ENCODE assay signal across 9 cellular contexts in the genomic region with DNA sequence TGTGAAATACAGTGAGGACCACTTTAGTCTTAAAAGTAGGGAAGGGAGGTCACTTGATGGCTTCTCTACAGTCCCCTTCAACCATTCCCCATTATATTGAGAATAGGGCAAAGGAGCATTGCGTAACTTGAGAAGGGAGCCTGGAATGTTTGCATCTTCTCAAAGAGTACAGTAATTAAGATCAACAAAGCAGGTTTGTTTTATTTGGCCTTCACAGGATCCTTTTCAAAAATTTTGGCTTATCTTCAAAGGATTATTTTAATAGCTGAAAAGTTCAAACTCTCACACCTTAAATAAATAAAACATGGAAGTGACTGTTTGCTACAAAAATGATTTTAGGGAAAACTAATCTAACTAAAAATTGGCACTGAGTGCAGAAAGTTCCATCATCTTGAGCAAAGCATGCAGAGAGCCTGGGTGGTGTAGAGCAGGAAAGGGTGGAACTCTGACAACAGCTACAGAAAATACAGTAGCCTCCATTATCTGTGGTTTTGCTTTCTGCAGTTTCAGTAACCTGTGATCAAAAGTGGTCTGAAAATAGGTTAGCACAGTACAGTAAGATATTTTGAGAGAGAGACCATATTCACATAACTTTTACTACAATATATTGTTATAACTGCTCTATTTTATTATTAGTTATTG.
DNase-seq lines count a peak whose midpoint lies in the region; ATAC-seq, FAIRE-seq and TF ChIP-seq lines count a peak whose summit lies in the region.
"Had no signal": no experiment of that assay in that cellular context is flagged by ENCODE, and none has a peak within 500 bp of the region (broad histone marks: within the 10 kb centered on the region; RNA-seq: fewer than 3 reads in every experiment).

No MANE protein-coding gene starts in this region.

- H3K79me2 ChIP-seq in GM12878 (ENCODE audit: control insufficient read depth, insufficient read depth, low read length), result no peaks in the 10 kb centered on the region

- no peaks in the 10 kb centered on the region for H3K36me3 ChIP-seq in BLaER1 treated with 17β-estradiol and CSF1 and Interleukin-3, amounts not matched to agents 10 nM and 100 nM
- H3K36me3 ChIP-seq in GM12878 (ENCODE audit: control insufficient read depth in 2 of 2, insufficient read depth in 2 of 2, low read length in 1 of 2) (no peaks in the 10 kb centered on the region), BE2C (no peaks in the 10 kb centered on the region)

- peak overlapping the region in 1 of 11 experiments; percentile 3; a peak in 1 of 22 replicates for H3K27ac ChIP-seq in BLaER1 treated with 17β-estradiol and CSF1 and Interleukin-3, amounts not matched to agents 10 nM and 100 nM
- no peak overlapping the region for H3K27ac ChIP-seq in GM12878 (ENCODE audit: control insufficient read depth, insufficient read depth)

- no peak for TF ChIP-seq POLR2A in GM12878 (IDR thresholded peaks at IDR 0.05; ENCODE audit: low read depth, low read length)

- H3K27me3 ChIP-seq in BLaER1 treated with 17β-estradiol and CSF1 and Interleukin-3, amounts not matched to agents 10 nM and 100 nM, result no peaks in the 10 kb centered on the region
- no peaks in the 10 kb centered on the region for H3K27me3 ChIP-seq in GM12878 (replicated peaks in 1 of 2; ENCODE audit: control insufficient read depth in 2 of 2, insufficient read depth in 2 of 2, low read length in 1 of 2)
- H3K27me3 ChIP-seq in BE2C, result no peaks in the 10 kb centered on the region

- no TSS peak for BruUV-seq in GM12878 (replicated peaks; lab: Mats Ljungman, UMichigan)

- peak; percentile 98 for ATAC-seq in GM19351 (IDR thresholded peaks at IDR 0.05; ENCODE audit: unreplicated experiment)
- ATAC-seq in HG03103 (IDR thresholded peaks at IDR 0.05; ENCODE audit: low read depth, unreplicated experiment), result peak; percentile 91
- peak; percentile 48; the same call in 2 of the 3 replicates for ATAC-seq in GM12878

- no peak overlapping the region for H3K4me3 ChIP-seq in BLaER1 treated with 17β-estradiol and CSF1 and Interleukin-3, amounts not matched to agents 10 nM and 100 nM
- no peak overlapping the region for H3K4me3 ChIP-seq in GM12878
- no peak overlapping the region for H3K4me3 ChIP-seq in BE2C (ENCODE audit: low read depth, low read length)

- no peaks in the 10 kb centered on the region for H4K20me1 ChIP-seq in BLaER1 treated with 17β-estradiol and CSF1 and Interleukin-3, amounts not matched to agents 10 nM and 100 nM
- no peaks in the 10 kb centered on the region for H4K20me1 ChIP-seq in GM12878 (ENCODE audit: control insufficient read depth, insufficient read depth)

- H3K9me3 ChIP-seq in BLaER1 treated with 17β-estradiol and CSF1 and Interleukin-3, amounts not matched to agents 10 nM and 100 nM (replicated peaks in 1 of 11), result peaks cover 0 to 22% (median 4%) of the 10 kb centered on the region in 11 experiments; a peak in 5 of 22 replicates
- H3K9me3 ChIP-seq in GM12878 (replicated peaks; ENCODE audit: control insufficient read depth, insufficient read depth, low read length), result no peaks in the 10 kb centered on the region
- no peaks in the 10 kb centered on the region for H3K9me3 ChIP-seq in BE2C

- in situ Hi-C loops in GM12878 (cut with MboI), result no loop called here

- CTCF ChIA-PET in GM12878 (lab: Yijun Ruan, JAX), result no interaction called here

- peak overlapping the region; percentile 48 to 80 (median 70) for H3K4me2 ChIP-seq in BLaER1 treated with 17β-estradiol and CSF1 and Interleukin-3, amounts not matched to agents 10 nM and 100 nM
- H3K4me2 ChIP-seq in GM12878 (ENCODE audit: control insufficient read depth, insufficient read depth), result no peak overlapping the region

- SMC1A ChIA-PET in GM12878 (lab: Charles Lee; ENCODE audit: uncharacterized antibody, unreplicated experiment), result no interaction called here

- TF ChIP-seq CTCF in GM12878 (IDR thresholded peaks at IDR 0.05 in 2 of 3, conservative IDR thresholded peaks at IDR 0.05 in 1 of 3; ENCODE audit: control insufficient read depth in 2 of 3, extremely low read depth in 1 of 3, insufficient read depth in 1 of 3, low read depth in 3 of 3, low read length in 3 of 3) (no peak), BE2C (IDR thresholded peaks at IDR 0.05; ENCODE audit: low read depth, low read length) (no peak)

- H3K4me1 ChIP-seq in BLaER1 treated with 17β-estradiol and CSF1 and Interleukin-3, amounts not matched to agents 10 nM and 100 nM, result peaks cover 24 to 50% (median 27%) of the 10 kb centered on the region in 10 experiments
- H3K4me1 ChIP-seq in GM12878 (ENCODE audit: control insufficient read depth, insufficient read depth, low read length) (peaks cover 5% of the 10 kb centered on the region), BE2C (no peaks in the 10 kb centered on the region)

- intact Hi-C loops in GM12878 (cut with micrococcal nuclease; ENCODE audit: unreplicated experiment), result no loop called here

- POLR2A ChIA-PET in GM12878 (lab: Charles Lee), result no interaction called here

- H3K9ac ChIP-seq in BLaER1 treated with 17β-estradiol and CSF1 and Interleukin-3, amounts not matched to agents 10 nM and 100 nM, result no peak overlapping the region
- H3K9ac ChIP-seq in GM12878 (ENCODE audit: control insufficient read depth, insufficient read depth, low read length), result no peak overlapping the region

- no peak for TF ChIP-seq RAD21 in GM12878 (IDR thresholded peaks at IDR 0.05; ENCODE audit: insufficient read depth, low read depth, low read length)

- no peak for DNase-seq in GM12878 (ENCODE audit: low read depth, low spot score)
- no peak for DNase-seq in BE2C
- DNase-seq in amniotic stem cell (lab: John Stamatoyannopoulos, UW), result no peak
- DNase-seq in dedifferentiated amniotic fluid mesenchymal stem cell (ENCODE audit: extremely low spot score), result no peak
- DNase-seq in mesenteric fat pad (ENCODE audit: low spot score), result no peak
- DNase-seq: activated CD8-positive, alpha-beta memory T cell treated with anti-CD3 and anti-CD28 coated beads, Interleukin-2, amount 50 U/mL, for 48 hours had no signal

- 100% methylated on average over 1 of the region's 1 CpG for WGBS in GM12878 (ENCODE audit: insufficient coverage, insufficient replicate concordance, low lambda C conversion rate, missing lambda C conversion rate)

- peak; percentile 65 for FAIRE-seq in GM12878 (lab: Jason Lieb, UNC)

- RAD21 ChIA-PET in GM12878 (lab: Charles Lee; ENCODE audit: unreplicated experiment), result no interaction called here

- no peak overlapping the region; the same call in 1 of the 2 replicates for H2AFZ ChIP-seq in GM12878 (ENCODE audit: control insufficient read depth, low read depth, low read length)

- no peak for TF ChIP-seq EP300 in GM12878 (IDR thresholded peaks at IDR 0.05; ENCODE audit: borderline replicate concordance in 1 of 2, control insufficient read depth in 1 of 2, low read depth in 2 of 2, low read length in 2 of 2)

TF ChIP-seq in GM12878, 131 proteins besides CTCF, POLR2A, EP300 and RAD21:
- TF ChIP-seq MEF2A (IDR thresholded peaks at IDR 0.05; ENCODE audit: insufficient read depth, low read depth, low read length) (0 out of 2 replicates have a peak, but pooled peaks have one; percentile 42), BACH1 (IDR thresholded peaks at IDR 0.05; ENCODE audit: borderline replicate concordance) (no peak), CBFB (IDR thresholded peaks at IDR 0.05; ENCODE audit: low read depth) (0 out of 2 replicates have a peak, but pooled peaks have one; percentile 23), TAF1 (IDR thresholded peaks at IDR 0.05; ENCODE audit: borderline replicate concordance, low read depth, low read length) (no peak), RUNX3 (IDR thresholded peaks at IDR 0.05; ENCODE audit: low read length) (peak; percentile 79)

Comparison
In these comparisons a context has a peak if more than half of its experiments do, and no peak if none do; other contexts are left out.
1. ATAC-seq: peak in every context shown above with its lines; median percentile 98 in GM19351; 91 in HG03103; 48 in GM12878.